Comparison of ENCODE assay signal across 12 cellular contexts in genomic region chr4:1053080-1053661, GRCh38. TPM values are rescaled to one million over a fixed set of nuclear protein-coding genes. Genes with fewer than 3 reads are reported as not detected.
DNase-seq lines count a peak whose midpoint lies in the region; ATAC-seq and TF ChIP-seq lines count a peak whose summit lies in the region.
"Had no signal": no experiment of that assay in that cellular context is flagged by ENCODE, and none has a peak within 500 bp of the region (broad histone marks: within the 10 kb centered on the region; RNA-seq: fewer than 3 reads in every experiment).

No MANE protein-coding gene starts in this region.

- peaks cover 3% of the 10 kb centered on the region for H3K9me3 Mint-ChIP-seq in activated T-cell treated with anti-CD3 and anti-CD28 coated beads, Interleukin-2, amount 50 U/mL, for 24 hours

- H3K4me1 ChIP-seq in foreskin keratinocyte, result no peaks in the 10 kb centered on the region

- H3K27ac ChIP-seq in SK-N-MC (no peak overlapping the region), foreskin keratinocyte (no peak overlapping the region)
- H3K27ac ChIP-seq: right atrium auricular region had no signal

- no peak overlapping the region for H3K27ac Mint-ChIP-seq in activated T-cell treated with anti-CD3 and anti-CD28 coated beads, Interleukin-2, amount 50 U/mL, for 24 hours

- H3K27me3 Mint-ChIP-seq in activated T-cell treated with anti-CD3 and anti-CD28 coated beads, Interleukin-2, amount 50 U/mL, for 24 hours, result peaks cover 25% of the 10 kb centered on the region

- peak; percentile 33 for ATAC-seq in foreskin keratinocyte
- ATAC-seq in HG03571 (IDR thresholded peaks at IDR 0.05; ENCODE audit: unreplicated experiment), result no peak
- no peak for ATAC-seq in GM21390 (IDR thresholded peaks at IDR 0.05; ENCODE audit: unreplicated experiment)
- no peak for ATAC-seq in HG02798 (IDR thresholded peaks at IDR 0.05; ENCODE audit: poor library complexity, unreplicated experiment)

- H3K27me3 ChIP-seq in foreskin keratinocyte, result peaks cover 72% of the 10 kb centered on the region
- H3K27me3 ChIP-seq: right atrium auricular region had no signal

- H3K36me3 ChIP-seq in SK-N-MC (ENCODE audit: insufficient read depth, low read length), result no peaks in the 10 kb centered on the region
- H3K36me3 ChIP-seq: right atrium auricular region had no signal

- no peak overlapping the region for H3K9ac ChIP-seq in SK-N-MC (ENCODE audit: insufficient read length)

- no peak overlapping the region for H3K4me3 Mint-ChIP-seq in activated T-cell treated with anti-CD3 and anti-CD28 coated beads, Interleukin-2, amount 50 U/mL, for 24 hours

- peak; percentile 20 for DNase-seq in activated T-cell treated with anti-CD3 and anti-CD28 coated beads, Interleukin-2, amount 50 U/mL, for 24 hours
- no peak for DNase-seq in activated T-cell treated with anti-CD3 and anti-CD28 coated beads for 4 hours
- DNase-seq in SK-N-MC (ENCODE audit: low read depth, low spot score), result no peak
- DNase-seq in foreskin keratinocyte, result peak in 1 of 2 donors; percentile 66
- DNase-seq in stromal cell of bone marrow (ENCODE audit: low read depth), result peak; percentile 83
- DNase-seq: C1 segment of cervical spinal cord, SHP77 treated with DMSO at 0.1 percent for 48 hours had no signal

- H3K9me3 ChIP-seq in SK-N-MC (ENCODE audit: low read depth, low read length), result no peaks in the 10 kb centered on the region
- H3K9me3 ChIP-seq: right atrium auricular region had no signal

- H3K36me3 Mint-ChIP-seq in activated T-cell treated with anti-CD3 and anti-CD28 coated beads, Interleukin-2, amount 50 U/mL, for 24 hours (ENCODE audit: low read depth), result no peaks in the 10 kb centered on the region

- peak overlapping the region; percentile 51; the same call in 1 of the 2 replicates for H3K4me3 ChIP-seq in SK-N-MC
- H3K4me3 ChIP-seq: lung, right atrium auricular region had no signal

- TF ChIP-seq CTCF in foreskin keratinocyte (conservative IDR thresholded peaks at IDR 0.05), result no peak

- peaks cover 16% of the 10 kb centered on the region for H3K4me1 Mint-ChIP-seq in activated T-cell treated with anti-CD3 and anti-CD28 coated beads, Interleukin-2, amount 50 U/mL, for 24 hours (ENCODE audit: low read depth)

RNA-seq across cellular contexts. Expression of gene FGFRL1, which starts 41.7 kb away (rescaled TPM):
- 6.0 and 6.6 TPM in 2 replicates for total RNA-seq in foreskin keratinocyte
- 5.0 and 5.5 TPM in 2 replicates for polyA plus RNA-seq in foreskin keratinocyte

RNA-seq across cellular contexts. Expression of gene SLC26A1, which starts 60.0 kb away (rescaled TPM):
- total RNA-seq in foreskin keratinocyte, result not detected in 2 replicates
- polyA plus RNA-seq in foreskin keratinocyte, result not detected in 2 replicates
- total RNA-seq: right atrium auricular region had no signal

Comparison
In these comparisons a context has a peak if more than half of its experiments do, and no peak if none do; other contexts are left out.
1. DNase-seq: peak in activated T-cell treated with anti-CD3 and anti-CD28 coated beads, Interleukin-2, amount 50 U/mL, for 24 hours (single experiment) and stromal cell of bone marrow (single experiment); none in activated T-cell treated with anti-CD3 and anti-CD28 coated beads for 4 hours (single experiment) and SK-N-MC (single experiment).